In the genomic region with DNA sequence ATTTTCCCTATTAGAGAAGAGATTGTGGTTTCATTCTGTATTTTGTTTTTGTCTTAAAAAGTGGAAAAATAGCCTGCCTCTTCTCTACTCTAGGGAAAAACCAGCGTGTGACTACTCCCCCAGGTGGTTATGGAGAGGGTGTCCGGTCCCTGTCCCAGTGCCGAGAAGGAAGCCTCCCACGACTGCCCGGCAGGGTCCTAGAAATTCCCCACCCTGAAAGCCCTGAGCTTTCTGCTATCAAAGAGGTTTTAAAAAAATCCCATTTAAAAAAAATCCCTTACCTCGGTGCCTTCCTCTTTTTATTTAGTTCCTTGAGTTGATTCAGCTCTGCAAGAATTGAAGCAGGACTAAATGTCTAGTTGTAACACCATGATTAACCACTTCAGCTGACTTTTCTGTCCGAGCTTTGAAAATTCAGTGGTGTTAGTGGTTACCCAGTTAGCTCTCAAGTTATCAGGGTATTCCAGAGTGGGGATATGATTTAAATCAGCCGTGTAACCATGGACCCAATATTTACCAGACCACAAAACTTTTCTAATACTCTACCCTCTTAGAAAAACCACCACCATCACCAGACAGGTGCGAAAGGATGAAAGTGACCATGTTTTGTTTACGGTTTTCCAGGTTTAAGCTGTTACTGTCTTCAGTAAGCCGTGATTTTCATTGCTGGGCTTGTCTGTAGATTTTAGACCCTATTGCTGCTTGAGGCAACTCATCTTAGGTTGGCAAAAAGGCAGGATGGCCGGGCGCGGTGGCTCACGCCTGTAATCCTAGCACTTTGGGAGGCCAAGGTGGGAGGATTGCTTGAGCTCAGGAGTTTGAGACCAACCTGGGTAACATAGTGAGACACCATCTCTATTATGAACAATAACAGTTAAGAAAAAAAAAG, we compare ENCODE assay signal across 9 cellular contexts. TPM values are rescaled to one million over a fixed set of nuclear protein-coding genes. Genes with fewer than 3 reads are reported as not detected.
DNase-seq lines count a peak whose midpoint lies in the region; ATAC-seq and TF ChIP-seq lines count a peak whose summit lies in the region.
"Had no signal": no experiment of that assay in that cellular context is flagged by ENCODE, and none has a peak within 500 bp of the region (broad histone marks: within the 10 kb centered on the region; RNA-seq: fewer than 3 reads in every experiment).

No MANE protein-coding gene starts in this region.

- peaks cover 6% of the 10 kb centered on the region for H3K9me1 ChIP-seq in IMR-90 (ENCODE audit: insufficient read depth, low read length)

- WGBS in IMR-90 (ENCODE audit: extremely low coverage in 2 of 2, insufficient read length in 1 of 2), 2 experiments, result 70% methylated on average over 2 of the region's 15 CpGs; no CpG with 5 or more reads in 1 of the 2 experiments
- 80% methylated on average over 15 of the region's 15 CpGs for WGBS in smooth muscle cell (ENCODE audit: low lambda C conversion rate)

- H4K5ac ChIP-seq in IMR-90 (ENCODE audit: low read depth, low read length), result no peak overlapping the region

- no peak overlapping the region for H3K23ac ChIP-seq in IMR-90 (ENCODE audit: low read depth, low read length)

- H3K79me2 ChIP-seq in smooth muscle cell (ENCODE audit: low read depth), result no peaks in the 10 kb centered on the region

- H3K4me3 Mint-ChIP-seq in activated T-cell treated with anti-CD3 and anti-CD28 coated beads, Interleukin-2, amount 50 U/mL, for 4 hours, result peak overlapping the region; percentile 26

- POLR2A ChIA-PET in IMR-90 (lab: Charles Lee; ENCODE audit: unreplicated experiment), result no interaction called here

- no peaks in the 10 kb centered on the region for H3K27me3 Mint-ChIP-seq in activated T-cell treated with anti-CD3 and anti-CD28 coated beads, Interleukin-2, amount 50 U/mL, for 4 hours (ENCODE audit: low read depth)

- no peak overlapping the region for H3K14ac ChIP-seq in IMR-90 (replicated peaks; ENCODE audit: low read depth, low read length)

- TF ChIP-seq POLR2A in IMR-90 (IDR thresholded peaks at IDR 0.05; ENCODE audit: low read depth, low read length), result no peak

- H3K36me3 ChIP-seq in IMR-90 (ENCODE audit: control insufficient read depth, insufficient read depth, low read length) (peaks cover 13% of the 10 kb centered on the region; the same call in 1 of the 2 replicates), smooth muscle cell (ENCODE audit: low read depth) (no peaks in the 10 kb centered on the region)

- no peak overlapping the region for H2AK9ac ChIP-seq in IMR-90 (replicated peaks; ENCODE audit: low read depth, low read length, poor library complexity)

- no peak overlapping the region for H3K56ac ChIP-seq in IMR-90 (ENCODE audit: extremely low read depth, insufficient read depth, low read length)

- no peak overlapping the region for H2BK120ac ChIP-seq in IMR-90 (ENCODE audit: low read depth, low read length)

- ATAC-seq in activated T-cell treated with anti-CD3 and anti-CD28 coated beads, Interleukin-2, amount 50 U/mL, for 4 hours, result no peak
- no peak for ATAC-seq in IMR-90 (ENCODE audit: low read depth)
- no peak for ATAC-seq in GM19035 (IDR thresholded peaks at IDR 0.05; ENCODE audit: unreplicated experiment)

- H3K79me1 ChIP-seq in IMR-90 (ENCODE audit: low read depth in 1 of 2, low read length in 2 of 2), result no peaks in the 10 kb centered on the region

- H4K20me1 ChIP-seq in IMR-90 (ENCODE audit: insufficient read depth, low read length), result no peaks in the 10 kb centered on the region
- H4K20me1 ChIP-seq in smooth muscle cell (ENCODE audit: low read depth), result no peaks in the 10 kb centered on the region

- TF ChIP-seq RAD21 in IMR-90 (IDR thresholded peaks at IDR 0.05; ENCODE audit: low read length), result no peak

- H2BK20ac ChIP-seq in IMR-90 (ENCODE audit: low read depth, low read length), result no peak overlapping the region

- H3K27me3 ChIP-seq in IMR-90 (ENCODE audit: control insufficient read depth, insufficient read depth, low read length), result no peaks in the 10 kb centered on the region; the same call in 1 of the 2 replicates
- H3K27me3 ChIP-seq in dorsolateral prefrontal cortex, result no peaks in the 10 kb centered on the region
- H3K27me3 ChIP-seq in smooth muscle cell (ENCODE audit: low read depth), result no peaks in the 10 kb centered on the region

- no peak overlapping the region for H3K9ac ChIP-seq in IMR-90 (ENCODE audit: low read depth, low read length)
- no peak overlapping the region for H3K9ac ChIP-seq in smooth muscle cell (ENCODE audit: low read depth)

- no peaks in the 10 kb centered on the region for H3K9me3 Mint-ChIP-seq in activated T-cell treated with anti-CD3 and anti-CD28 coated beads, Interleukin-2, amount 50 U/mL, for 4 hours

- no peak overlapping the region for H2BK5ac ChIP-seq in IMR-90 (ENCODE audit: low read depth, low read length, poor library complexity, severe bottlenecking)

- peaks cover 8% of the 10 kb centered on the region for H3K4me1 ChIP-seq in IMR-90 (ENCODE audit: control insufficient read depth, insufficient read depth, low read length)
- H3K4me1 ChIP-seq in smooth muscle cell (ENCODE audit: low read depth), result no peaks in the 10 kb centered on the region

- H3K9me3 ChIP-seq in IMR-90 (ENCODE audit: control insufficient read depth, insufficient read depth, low read length) (no peaks in the 10 kb centered on the region; the same call in 1 of the 2 replicates), smooth muscle cell (replicated peaks; ENCODE audit: low read depth) (no peaks in the 10 kb centered on the region)

- in situ Hi-C loops in IMR-90 (cut with MboI; ENCODE audit: low sequenced_read_pairs), result no loop called here

- CTCF ChIA-PET in IMR-90 (lab: Yijun Ruan, JAX), result no interaction called here

- peaks cover 73% of the 10 kb centered on the region for H3K4me1 Mint-ChIP-seq in activated T-cell treated with anti-CD3 and anti-CD28 coated beads, Interleukin-2, amount 50 U/mL, for 4 hours (ENCODE audit: low read depth)

- H3K27ac ChIP-seq in IMR-90 (ENCODE audit: insufficient read depth, low read length) (no peak overlapping the region), dorsolateral prefrontal cortex (peak overlapping the region in 27 of 59 donors; percentile 2 to 72 (median 35)), smooth muscle cell (ENCODE audit: low read depth) (no peak overlapping the region)

- peaks cover 9% of the 10 kb centered on the region for H3K36me3 Mint-ChIP-seq in activated T-cell treated with anti-CD3 and anti-CD28 coated beads, Interleukin-2, amount 50 U/mL, for 4 hours (ENCODE audit: insufficient read depth)

- TF ChIP-seq CTCF in IMR-90 (conservative IDR thresholded peaks at IDR 0.05; ENCODE audit: low read depth, low read length) (no peak), dorsolateral prefrontal cortex (IDR thresholded peaks at IDR 0.05 in 54 of 56, conservative IDR thresholded peaks at IDR 0.05 in 2 of 56; ENCODE audit: low read depth in 1 of 56, partially characterized antibody in 56 of 56) (peak in 46 of 56 donors; percentile 5 to 57 (median 38)), smooth muscle cell (IDR thresholded peaks at IDR 0.05; ENCODE audit: borderline replicate concordance, insufficient read depth, poor library complexity, severe bottlenecking) (peak; percentile 21)

- H3K4me3 ChIP-seq in IMR-90 (ENCODE audit: insufficient read depth, low read depth, low read length), result no peak overlapping the region
- H3K4me3 ChIP-seq in dorsolateral prefrontal cortex, result no peak overlapping the region
- no peak overlapping the region for H3K4me3 ChIP-seq in smooth muscle cell

- dilution Hi-C loops in IMR-90 (cut with HindIII; ENCODE audit: low sequenced_read_pairs, unreplicated experiment), result no loop called here

- TSS peak; percentile 38 for BruUV-seq in IMR-90 (replicated peaks; lab: Mats Ljungman, UMichigan)

- no peak overlapping the region for H2AFZ ChIP-seq in IMR-90 (replicated peaks; ENCODE audit: low read length, poor library complexity)
- no peak overlapping the region for H2AFZ ChIP-seq in smooth muscle cell (ENCODE audit: low read depth)

- H3K4me2 ChIP-seq in IMR-90 (ENCODE audit: low read depth, low read length), result no peak overlapping the region
- H3K4me2 ChIP-seq in smooth muscle cell, result no peak overlapping the region

- DNase-seq in activated T-cell treated with anti-CD3 and anti-CD28 coated beads, Interleukin-2, amount 50 U/mL, for 4 hours, result no peak
- no peak for DNase-seq in activated T-cell treated with anti-CD3 and anti-CD28 coated beads, Interleukin-2, amount 50 U/mL, for 1 hour
- DNase-seq in IMR-90 (no peak), dorsolateral prefrontal cortex (no peak), smooth muscle cell (lab: John Stamatoyannopoulos, UW; ENCODE audit: unreplicated experiment) (no peak), SIG-M5 treated with dmso at 0.1 percent for 504 hours (lab: John Stamatoyannopoulos, UW; ENCODE audit: unreplicated experiment) (no peak), NCI-H69 (lab: John Stamatoyannopoulos, UW) (no peak)
- DNase-seq: NCI-H524 treated with DMSO at 0.1 percent for 48 hours had no signal

- no peak overlapping the region for H2BK15ac ChIP-seq in IMR-90 (ENCODE audit: low read depth, low read length)

- no peak overlapping the region for H3K18ac ChIP-seq in IMR-90 (ENCODE audit: low read depth, low read length)

- no peak overlapping the region for H2AK5ac ChIP-seq in IMR-90 (ENCODE audit: low read depth, low read length)

- H4K8ac ChIP-seq in IMR-90 (ENCODE audit: low read depth in 2 of 2, low read length in 2 of 2), result no peak overlapping the region

- no peaks in the 10 kb centered on the region for H3F3A ChIP-seq in smooth muscle cell (ENCODE audit: low read depth)

- H3K4ac ChIP-seq in IMR-90 (ENCODE audit: low read depth, low read length), result no peak overlapping the region

- intact Hi-C loops in IMR-90 (cut with micrococcal nuclease), result no loop called here
- intact Hi-C loops in dorsolateral prefrontal cortex (cut with DNase I), result loop anchor here in 1 of 2 donors (5.0 kb wide), 2 partner anchors 40 to 120 kb away; no protein-coding TSS in a partner anchor

- H4K91ac ChIP-seq in IMR-90 (ENCODE audit: insufficient read depth, low read depth, low read length), result no peak overlapping the region

RNA-seq across cellular contexts. Expression of a gene that starts 34.9 kb away (rescaled TPM):
- total RNA-seq in activated T-cell treated with anti-CD3 and anti-CD28 coated beads, Interleukin-2, amount 50 U/mL, for 4 hours, result not detected
- not detected in 2 replicates for total RNA-seq in IMR-90 (2012; rRNA removed)
- not detected in 2 replicates for polyA plus RNA-seq in IMR-90 (2012; rRNA removed)
- not detected in 2 replicates for polyA plus RNA-seq in IMR-90 (2012; cell fraction: cytosol; rRNA removed)
- polyA plus RNA-seq in IMR-90 (2012; cell fraction: nucleus; rRNA removed; ENCODE audit: low replicate concordance), result not detected in 2 replicates
- total RNA-seq in dorsolateral prefrontal cortex, result 1 to 10 TPM in 85 of 120 experiments, under 1 TPM in 35; 0.22 to 4.0 (median 1.4) TPM
- total RNA-seq in smooth muscle cell, result 0.13 TPM in 1 of 2 replicates, not detected in the other
- polyA plus RNA-seq in smooth muscle cell, result 0.11 TPM in 1 of 2 replicates, not detected in the other

RNA-seq across cellular contexts. Expression of a gene that starts 35.1 kb away (rescaled TPM):
- under 1 TPM; 0.03 to 0.14 (median 0.05) TPM for total RNA-seq in activated T-cell treated with anti-CD3 and anti-CD28 coated beads, Interleukin-2, amount 50 U/mL, for 4 hours
- total RNA-seq in IMR-90 (2012; rRNA removed), result not detected in 2 replicates
- polyA plus RNA-seq in IMR-90 (2012; rRNA removed), result not detected in 2 replicates
- polyA plus RNA-seq in IMR-90 (2012; cell fraction: cytosol; rRNA removed), result not detected in 2 replicates
- polyA plus RNA-seq in IMR-90 (2012; cell fraction: nucleus; rRNA removed; ENCODE audit: low replicate concordance), result not detected in 2 replicates
- 10 to 100 TPM in 5 of 120 experiments, 1 to 10 TPM in 115; 1.9 to 12.6 (median 4.5) TPM for total RNA-seq in dorsolateral prefrontal cortex
- 0.13 and 0.45 TPM in 2 replicates for total RNA-seq in smooth muscle cell
- 0.39 and 0.72 TPM in 2 replicates for polyA plus RNA-seq in smooth muscle cell
